In the genomic region with DNA sequence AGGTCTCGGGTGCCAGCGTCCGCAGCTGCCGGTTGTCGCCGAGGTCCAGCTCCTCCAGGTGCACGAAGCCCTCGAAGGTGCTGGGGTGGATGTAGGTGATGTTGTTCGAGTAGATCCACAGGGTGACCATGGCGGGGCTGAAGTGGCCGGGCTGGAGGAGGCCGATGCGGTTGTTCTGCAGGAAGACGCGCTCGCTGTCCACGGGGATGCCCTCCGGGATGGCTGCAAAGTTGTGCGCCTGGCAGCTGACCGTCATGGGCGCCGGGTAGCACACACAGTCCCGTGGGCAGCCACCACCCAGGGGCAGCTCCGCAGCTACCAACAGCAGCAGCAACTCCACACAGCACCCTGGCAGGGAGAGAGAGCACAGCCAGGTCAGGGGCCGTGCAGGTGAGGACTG, we compare ENCODE assay signal across 19 cellular contexts.
A peak's percentile ranks its signal among the peaks of the same experiment; 100 is the strongest.
DNase-seq lines count a peak whose midpoint lies in the region; ATAC-seq and TF ChIP-seq lines count a peak whose summit lies in the region.
"Had no signal": no experiment of that assay in that cellular context is flagged by ENCODE, and none has a peak within 500 bp of the region (broad histone marks: within the 10 kb centered on the region; RNA-seq: fewer than 3 reads in every experiment).

No MANE protein-coding gene starts in this region.

- H3K23ac ChIP-seq in IMR-90 (ENCODE audit: low read depth, low read length): no peak overlapping the region
- peak overlapping the region; percentile 36 for H3K23ac ChIP-seq in neuronal stem cell (ENCODE audit: low read depth, low read length, poor library complexity)

- H3K27ac Mint-ChIP-seq in GM23338: no peak overlapping the region
- H3K27ac Mint-ChIP-seq: CD4-positive, alpha-beta memory T cell; CD4-positive, CD25-positive, alpha-beta regulatory T cell had no signal

- in situ Hi-C loops in IMR-90 (cut with MboI; ENCODE audit: low sequenced_read_pairs): no loop called here

- H3K4ac ChIP-seq in IMR-90 (ENCODE audit: low read depth, low read length) (no peak overlapping the region), neuronal stem cell (ENCODE audit: low read length) (no peak overlapping the region)

- H3K4me2 ChIP-seq in BLaER1 treated with 17β-estradiol and CSF1 and Interleukin-3, amounts not matched to agents 10 nM and 100 nM: peak overlapping the region; percentile 88 to 97 (median 94); a peak in 21 of 22 replicates
- no peak overlapping the region for H3K4me2 ChIP-seq in GM23338
- H3K4me2 ChIP-seq in IMR-90 (ENCODE audit: low read depth, low read length): no peak overlapping the region
- no peak overlapping the region for H3K4me2 ChIP-seq in neuronal stem cell (ENCODE audit: insufficient read depth, low read length, poor library complexity, severe bottlenecking)

- no peak overlapping the region for H4K8ac ChIP-seq in IMR-90 (ENCODE audit: low read depth in 2 of 2, low read length in 2 of 2)
- no peak overlapping the region for H4K8ac ChIP-seq in neuronal stem cell (ENCODE audit: low read depth, low read length)

- no peaks in the 10 kb centered on the region for H3K36me3 Mint-ChIP-seq in GM23338 (ENCODE audit: low read depth)
- H3K36me3 Mint-ChIP-seq: CD14-positive monocyte; CD4-positive, alpha-beta memory T cell; CD4-positive, CD25-positive, alpha-beta regulatory T cell had no signal

- H3K9me3 ChIP-seq in BLaER1 treated with 17β-estradiol and CSF1 and Interleukin-3, amounts not matched to agents 10 nM and 100 nM (replicated peaks in 1 of 11): no peaks in the 10 kb centered on the region
- H3K9me3 ChIP-seq in IMR-90 (ENCODE audit: control insufficient read depth, insufficient read depth, low read length): no peaks in the 10 kb centered on the region
- H3K9me3 ChIP-seq in neuronal stem cell (replicated peaks in 1 of 2; ENCODE audit: control insufficient read depth in 2 of 2, insufficient read depth in 1 of 2, low read depth in 1 of 2, low read length in 2 of 2): peaks cover 0 to 2% of the 10 kb centered on the region in 2 donors
- H3K9me3 ChIP-seq: BE2C, Caco-2 had no signal

- H2BK12ac ChIP-seq in neuronal stem cell (ENCODE audit: low read length): peak overlapping the region; percentile 58

- H2AK9ac ChIP-seq in IMR-90 (replicated peaks; ENCODE audit: low read depth, low read length, poor library complexity): peak overlapping the region; percentile 28

- H3K9me3 Mint-ChIP-seq in GM23338: no peaks in the 10 kb centered on the region
- H3K9me3 Mint-ChIP-seq: CD14-positive monocyte; CD4-positive, alpha-beta memory T cell; CD4-positive, CD25-positive, alpha-beta regulatory T cell had no signal

- H4K5ac ChIP-seq in IMR-90 (ENCODE audit: low read depth, low read length): no peak overlapping the region

- peaks cover 16% of the 10 kb centered on the region for H3K27me3 Mint-ChIP-seq in GM23338 (ENCODE audit: insufficient read depth, low read depth, poor library complexity)
- H3K27me3 Mint-ChIP-seq: CD4-positive, CD25-positive, alpha-beta regulatory T cell had no signal

- H2BK120ac ChIP-seq in IMR-90 (ENCODE audit: low read depth, low read length) (no peak overlapping the region), neuronal stem cell (ENCODE audit: low read depth, low read length) (no peak overlapping the region)

- POLR2A ChIA-PET in IMR-90 (lab: Charles Lee; ENCODE audit: unreplicated experiment): no interaction called here

- CTCF ChIA-PET in IMR-90 (lab: Yijun Ruan, JAX): no interaction called here

- DNase-seq in GM23338 (ENCODE audit: low spot score) (no peak), IMR-90 (no peak), neuronal stem cell (ENCODE audit: low spot score) (no peak), mucosa of gallbladder (ENCODE audit: low spot score) (no peak), left cardiac atrium (no peak), NCI-H526 treated with DMSO at 0.1 percent for 48 hours (lab: John Stamatoyannopoulos, UW) (no peak)
- no peak for DNase-seq in stimulated activated naive CD8-positive, alpha-beta T cell treated with anti-CD3 and anti-CD28 coated beads, Interleukin-15, Interleukin-2, amounts not matched to agents 100 U/mL and 50 U/mL, for 24 hours
- DNase-seq: 8988T; ACHN; BE2C; C1 segment of cervical spinal cord; Caco-2; Calu3; CD4-positive, alpha-beta memory T cell; CD4-positive, CD25-positive, alpha-beta regulatory T cell; DMS79 treated with DMSO at 0.1 percent for 48 hours; GF-D8 had no signal

- H2AFZ ChIP-seq in GM23338: peak overlapping the region; percentile 84; the same call in 1 of the 2 replicates
- H2AFZ ChIP-seq in IMR-90 (replicated peaks; ENCODE audit: low read length, poor library complexity): no peak overlapping the region
- no peak overlapping the region for H2AFZ ChIP-seq in neuronal stem cell (ENCODE audit: low read length)

- no peaks in the 10 kb centered on the region for H3K79me2 ChIP-seq in GM23338 (replicated peaks; ENCODE audit: insufficient read depth)

- no peaks in the 10 kb centered on the region for H3K36me3 ChIP-seq in BLaER1 treated with 17β-estradiol and CSF1 and Interleukin-3, amounts not matched to agents 10 nM and 100 nM
- H3K36me3 ChIP-seq in GM23338 (ENCODE audit: insufficient read depth) (no peaks in the 10 kb centered on the region), IMR-90 (ENCODE audit: control insufficient read depth, insufficient read depth, low read length) (no peaks in the 10 kb centered on the region), neuronal stem cell (replicated peaks in 1 of 2; ENCODE audit: control insufficient read depth in 2 of 2, insufficient read depth in 2 of 2, low read length in 2 of 2) (no peaks in the 10 kb centered on the region)
- H3K36me3 ChIP-seq: BE2C had no signal

- H4K20me1 ChIP-seq in BLaER1 treated with 17β-estradiol and CSF1 and Interleukin-3, amounts not matched to agents 10 nM and 100 nM: peaks cover 0 to 62% (median 14%) of the 10 kb centered on the region in 11 experiments; a peak in 10 of 22 replicates
- no peaks in the 10 kb centered on the region for H4K20me1 ChIP-seq in GM23338 (replicated peaks; ENCODE audit: insufficient read depth)
- H4K20me1 ChIP-seq in IMR-90 (ENCODE audit: insufficient read depth, low read length): no peaks in the 10 kb centered on the region; the same call in 1 of the 2 replicates

- H3K4me1 ChIP-seq in BLaER1 treated with 17β-estradiol and CSF1 and Interleukin-3, amounts not matched to agents 10 nM and 100 nM: peaks cover 9 to 57% (median 49%) of the 10 kb centered on the region in 10 experiments
- no peaks in the 10 kb centered on the region for H3K4me1 ChIP-seq in GM23338 (ENCODE audit: insufficient read depth)
- peaks cover 2% of the 10 kb centered on the region; the same call in 1 of the 2 replicates for H3K4me1 ChIP-seq in IMR-90 (ENCODE audit: control insufficient read depth, insufficient read depth, low read length)
- peaks cover 18 to 19% of the 10 kb centered on the region in 2 donors for H3K4me1 ChIP-seq in neuronal stem cell (ENCODE audit: control insufficient read depth in 2 of 2, insufficient read depth in 1 of 2, low read depth in 1 of 2, low read length in 2 of 2)
- H3K4me1 ChIP-seq: BE2C, Caco-2 had no signal

- TF ChIP-seq POLR2A in IMR-90 (IDR thresholded peaks at IDR 0.05; ENCODE audit: low read depth, low read length): no peak

- no peak overlapping the region for H2BK20ac ChIP-seq in IMR-90 (ENCODE audit: low read depth, low read length)

- no peaks in the 10 kb centered on the region for H3K9me1 ChIP-seq in IMR-90 (ENCODE audit: insufficient read depth, low read length)

- ATAC-seq in GM23338 (no peak), IMR-90 (ENCODE audit: low read depth) (no peak), left cardiac atrium (no peak)
- ATAC-seq in stimulated activated naive CD8-positive, alpha-beta T cell treated with anti-CD3 and anti-CD28 coated beads, Interleukin-15, Interleukin-2, amounts not matched to agents 100 U/mL and 50 U/mL, for 24 hours: no peak

- WGBS in IMR-90 (ENCODE audit: extremely low coverage in 2 of 2, insufficient read length in 1 of 2), 2 experiments: 92% methylated on average over 14 of the region's 25 CpGs; no CpG with 5 or more reads in 1 of the 2 experiments
- WGBS in neuronal stem cell (ENCODE audit: extremely low coverage in 2 of 2, insufficient read length in 2 of 2, insufficient replicate concordance in 1 of 2), 2 donors: no CpG with 5 or more reads among the region's 25 CpGs

- dilution Hi-C loops in IMR-90 (cut with HindIII; ENCODE audit: low sequenced_read_pairs, unreplicated experiment): no loop called here

- intact Hi-C loops in IMR-90 (cut with micrococcal nuclease) (no loop called here), left cardiac atrium (cut with DNase I) (no loop called here)

- TF ChIP-seq CTCF in GM23338 (conservative IDR thresholded peaks at IDR 0.05; ENCODE audit: low read depth in 2 of 2) (no peak), IMR-90 (conservative IDR thresholded peaks at IDR 0.05; ENCODE audit: low read depth, low read length) (no peak)

- H3K27me3 ChIP-seq in BLaER1 treated with 17β-estradiol and CSF1 and Interleukin-3, amounts not matched to agents 10 nM and 100 nM: 0 out of 22 replicates have a peak, but pooled peaks cover 0 to 7% (median 0%) of the 10 kb centered on the region in 11 experiments
- H3K27me3 ChIP-seq in GM23338 (ENCODE audit: insufficient read depth): no peaks in the 10 kb centered on the region
- peaks cover 37% of the 10 kb centered on the region for H3K27me3 ChIP-seq in IMR-90 (ENCODE audit: control insufficient read depth, insufficient read depth, low read length)
- H3K27me3 ChIP-seq in neuronal stem cell (ENCODE audit: control insufficient read depth in 3 of 3, insufficient read depth in 3 of 3, low read depth in 1 of 3, low read length in 3 of 3): peaks cover 0 to 12% (median 0%) of the 10 kb centered on the region in 3 experiments
- H3K27me3 ChIP-seq: BE2C had no signal

- H2AK5ac ChIP-seq in IMR-90 (ENCODE audit: low read depth, low read length) (no peak overlapping the region), neuronal stem cell (ENCODE audit: low read depth, low read length) (peak overlapping the region; percentile 95)

- H4K91ac ChIP-seq in IMR-90 (ENCODE audit: insufficient read depth, low read depth, low read length) (no peak overlapping the region), neuronal stem cell (ENCODE audit: low read depth, low read length, poor library complexity) (no peak overlapping the region)

- H2BK5ac ChIP-seq in IMR-90 (ENCODE audit: low read depth, low read length, poor library complexity, severe bottlenecking): no peak overlapping the region
- H2BK5ac ChIP-seq in neuronal stem cell (ENCODE audit: low read length): peak overlapping the region; percentile 77

- H3K4me3 Mint-ChIP-seq in GM23338: no peak overlapping the region
- H3K4me3 Mint-ChIP-seq: CD4-positive, alpha-beta memory T cell; CD4-positive, CD25-positive, alpha-beta regulatory T cell had no signal

- H3K56ac ChIP-seq in IMR-90 (ENCODE audit: extremely low read depth, insufficient read depth, low read length): no peak overlapping the region

- H3K18ac ChIP-seq in IMR-90 (ENCODE audit: low read depth, low read length): no peak overlapping the region
- H3K18ac ChIP-seq in neuronal stem cell (ENCODE audit: low read length): peak overlapping the region; percentile 62

- BruUV-seq in IMR-90 (replicated peaks; lab: Mats Ljungman, UMichigan): no TSS peak

- no peak for TF ChIP-seq RAD21 in IMR-90 (IDR thresholded peaks at IDR 0.05; ENCODE audit: low read length)

- no peaks in the 10 kb centered on the region for H3F3A ChIP-seq in GM23338 (replicated peaks; ENCODE audit: low read depth)

- no peak overlapping the region for H3K14ac ChIP-seq in IMR-90 (replicated peaks; ENCODE audit: low read depth, low read length)
- peak overlapping the region; percentile 56 for H3K14ac ChIP-seq in neuronal stem cell (ENCODE audit: low read length)

- H3K27ac ChIP-seq in BLaER1 treated with 17β-estradiol and CSF1 and Interleukin-3, amounts not matched to agents 10 nM and 100 nM: peak overlapping the region in 1 of 11 experiments; percentile 52; a peak in 1 of 22 replicates
- no peak overlapping the region for H3K27ac ChIP-seq in GM23338 (ENCODE audit: low read depth)
- no peak overlapping the region for H3K27ac ChIP-seq in IMR-90 (ENCODE audit: insufficient read depth, low read length)
- H3K27ac ChIP-seq in neuronal stem cell (replicated peaks; ENCODE audit: low read length): no peak overlapping the region

- H3K9ac ChIP-seq in BLaER1 treated with 17β-estradiol and CSF1 and Interleukin-3, amounts not matched to agents 10 nM and 100 nM: peak overlapping the region in 2 of 11 experiments; percentile 62 to 64; a peak in 4 of 22 replicates
- H3K9ac ChIP-seq in IMR-90 (ENCODE audit: low read depth, low read length) (no peak overlapping the region), neuronal stem cell (ENCODE audit: low read depth, low read length, poor library complexity) (peak overlapping the region; percentile 3)

- H3K79me1 ChIP-seq in IMR-90 (ENCODE audit: low read depth in 1 of 2, low read length in 2 of 2): no peaks in the 10 kb centered on the region
- H3K79me1 ChIP-seq in neuronal stem cell (ENCODE audit: low read depth, low read length): no peaks in the 10 kb centered on the region

- H3K9me2 ChIP-seq in GM23338 (ENCODE audit: insufficient read depth): no peaks in the 10 kb centered on the region

- H3K4me1 Mint-ChIP-seq in GM23338: no peaks in the 10 kb centered on the region
- H3K4me1 Mint-ChIP-seq: CD14-positive monocyte; CD4-positive, alpha-beta memory T cell; CD4-positive, CD25-positive, alpha-beta regulatory T cell had no signal

- peak overlapping the region in 1 of 10 experiments; percentile 53; a peak in 2 of 20 replicates for H3K4me3 ChIP-seq in BLaER1 treated with 17β-estradiol and CSF1 and Interleukin-3, amounts not matched to agents 10 nM and 100 nM
- H3K4me3 ChIP-seq in GM23338 (no peak overlapping the region), IMR-90 (ENCODE audit: insufficient read depth, low read depth, low read length) (no peak overlapping the region), neuronal stem cell (ENCODE audit: low read length in 2 of 2) (peak overlapping the region in 1 of 2 donors; percentile 34)

- H2BK15ac ChIP-seq in IMR-90 (ENCODE audit: low read depth, low read length): no peak overlapping the region
- peak overlapping the region; percentile 90 for H2BK15ac ChIP-seq in neuronal stem cell (ENCODE audit: low read length)

Comparison
In these comparisons a context has a peak if more than half of its experiments do, and no peak if none do; other contexts are left out.
1. H3K4me2 ChIP-seq: peak in BLaER1 treated with 17β-estradiol and CSF1 and Interleukin-3, amounts not matched to agents 10 nM and 100 nM (11 of 11); none in GM23338 (single experiment), IMR-90 (single experiment) and neuronal stem cell (single experiment).